Comparison of ENCODE assay signal across 9 cellular contexts in genomic region chr6:30881987-30882763, GRCh38. TPM values are rescaled to one million over a fixed set of nuclear protein-coding genes. Genes with fewer than 3 reads are reported as not detected.
A peak's percentile ranks its signal among the peaks of the same experiment; 100 is the strongest.
DNase-seq lines count a peak whose midpoint lies in the region; ATAC-seq and TF ChIP-seq lines count a peak whose summit lies in the region.
"Had no signal": no experiment of that assay in that cellular context is flagged by ENCODE, and none has a peak within 500 bp of the region (broad histone marks: within the 10 kb centered on the region; RNA-seq: fewer than 3 reads in every experiment).

No MANE protein-coding gene starts in this region.

- H3K27me3 ChIP-seq in H7 (ENCODE audit: control insufficient read depth, insufficient read depth, low read length), result no peaks in the 10 kb centered on the region
- H3K27me3 ChIP-seq in WERI-Rb-1 (ENCODE audit: insufficient read depth, low read depth, severe bottlenecking), result no peaks in the 10 kb centered on the region
- no peaks in the 10 kb centered on the region for H3K27me3 ChIP-seq in iPS-15b (ENCODE audit: control insufficient read depth, insufficient read depth, low read length)

- peak overlapping the region; percentile 32 for H3K9ac ChIP-seq in iPS-15b (ENCODE audit: low read depth, low read length)

- ATAC-seq in HG02623 (IDR thresholded peaks at IDR 0.05; ENCODE audit: unreplicated experiment), result no peak

- H3K36me3 ChIP-seq in H7 (replicated peaks; ENCODE audit: control insufficient read depth, insufficient read depth, low read length) (no peaks in the 10 kb centered on the region; the same call in 1 of the 2 replicates), WERI-Rb-1 (peaks cover 4% of the 10 kb centered on the region), iPS-15b (ENCODE audit: control insufficient read depth, insufficient read depth, low read length) (no peaks in the 10 kb centered on the region)

- no peaks in the 10 kb centered on the region for H3K9me3 ChIP-seq in WERI-Rb-1 (ENCODE audit: severe bottlenecking)
- H3K9me3 ChIP-seq in iPS-15b (ENCODE audit: control insufficient read depth, insufficient read depth, low read length), result no peaks in the 10 kb centered on the region

- H3K4me3 ChIP-seq in H7 (ENCODE audit: insufficient read depth, low read depth, low read length), result peak overlapping the region; percentile 1; the same call in 1 of the 2 replicates
- H3K4me3 ChIP-seq in WERI-Rb-1 (ENCODE audit: low read depth, low read length), result no peak overlapping the region
- peak overlapping the region; percentile 88 for H3K4me3 ChIP-seq in iPS-15b (ENCODE audit: low read depth, low read length)
- peak overlapping the region; percentile 16 for H3K4me3 ChIP-seq in skeletal muscle cell (ENCODE audit: low read depth, low read length)

- TF ChIP-seq CTCF in WERI-Rb-1 (IDR thresholded peaks at IDR 0.05; ENCODE audit: low read depth, low read length), result no peak

- peak overlapping the region; percentile 84 for H3K27ac ChIP-seq in WERI-Rb-1

- DNase-seq in H7, result peak; percentile 80
- DNase-seq in WERI-Rb-1, result peak; percentile 78
- peak; percentile 36 for DNase-seq in skeletal muscle cell (ENCODE audit: low read depth)
- no peak for DNase-seq in GOT3 (lab: John Stamatoyannopoulos, UW)
- no peak for DNase-seq in LoVo (ENCODE audit: low spot score)
- no peak for DNase-seq in GM03348 (ENCODE audit: low spot score)
- DNase-seq: NCI-H2107 had no signal

- peaks cover 42% of the 10 kb centered on the region for H3K4me1 ChIP-seq in iPS-15b (ENCODE audit: control insufficient read depth, insufficient read depth, low read length)

RNA-seq across cellular contexts. Expression of gene DDR1, which starts 2.1 kb away (rescaled TPM):
- total RNA-seq in H7 (2014; rRNA removed; shearing (Covaris generic)), result 117 and 127 TPM in 2 replicates

RNA-seq across cellular contexts. Expression of gene GTF2H4, which starts 25.8 kb away (rescaled TPM):
- total RNA-seq in H7 (2014; rRNA removed; shearing (Covaris generic)), result 30.5 and 30.9 TPM in 2 replicates

RNA-seq across cellular contexts. Expression of gene VARS2, which starts 31.9 kb away (rescaled TPM):
- total RNA-seq in H7 (2014; rRNA removed; shearing (Covaris generic)), result 54.4 and 60.5 TPM in 2 replicates

RNA-seq across cellular contexts. Expression of gene SFTA2, which starts 49.8 kb away (rescaled TPM):
- not detected in 2 replicates for total RNA-seq in H7 (2014; rRNA removed; shearing (Covaris generic))

RNA-seq across cellular contexts. Expression of gene MUCL3, which starts 58.6 kb away (rescaled TPM):
- total RNA-seq in H7 (2014; rRNA removed; shearing (Covaris generic)), result not detected in 2 replicates

Comparison
In these comparisons a context has a peak if more than half of its experiments do, and no peak if none do; other contexts are left out.
1. DNase-seq: peak in H7 (single experiment), WERI-Rb-1 (single experiment) and skeletal muscle cell (single experiment); none in GOT3 (single experiment), LoVo (single experiment) and GM03348 (single experiment).